In genomic region chr4:19961092-19961491, GRCh38 we compare ENCODE assay signal across 20 cellular contexts.
DNase-seq lines count a peak whose midpoint lies in the region; FAIRE-seq and TF ChIP-seq lines count a peak whose summit lies in the region.
"Had no signal": no experiment of that assay in that cellular context is flagged by ENCODE, and none has a peak within 500 bp of the region (broad histone marks: within the 10 kb centered on the region; RNA-seq: fewer than 3 reads in every experiment).

No MANE protein-coding gene starts in this region.

- TF ChIP-seq CTCF in cardiac fibroblast (IDR thresholded peaks at IDR 0.05; ENCODE audit: low read depth, low read length) (no peak), Peyer's patch (IDR thresholded peaks at IDR 0.05) (no peak)

- no peaks in the 10 kb centered on the region for H3K27me3 ChIP-seq in Peyer's patch
- H3K27me3 ChIP-seq: neutrophil, sigmoid colon, stomach, upper lobe of right lung had no signal

- no peak overlapping the region for H3K27ac ChIP-seq in Peyer's patch
- H3K27ac ChIP-seq: neutrophil, sigmoid colon, stomach, upper lobe of right lung had no signal

- H3K4me3 ChIP-seq in cardiac fibroblast (replicated peaks in 1 of 2; ENCODE audit: low read depth in 2 of 2, low read length in 2 of 2) (no peak overlapping the region), Peyer's patch (no peak overlapping the region)
- H3K4me3 ChIP-seq: sigmoid colon, stomach, upper lobe of right lung had no signal

- no peak for TF ChIP-seq POLR2A in Peyer's patch (IDR thresholded peaks at IDR 0.05)

- no peaks in the 10 kb centered on the region for H3K4me1 ChIP-seq in Peyer's patch
- H3K4me1 ChIP-seq: sigmoid colon, stomach, upper lobe of right lung had no signal

- FAIRE-seq in HTR-8/SVneo (lab: Jason Lieb, UNC): no peak

- DNase-seq in AG08395 (ENCODE audit: low spot score) (peak; percentile 49), HTR-8/SVneo (ENCODE audit: insufficient read length, low spot score) (peak; percentile 47), cardiac fibroblast (ENCODE audit: low read depth in 2 of 2) (peak; percentile 48), kidney glomerular epithelial cell (lab: John Stamatoyannopoulos, UW) (peak; percentile 27), Peyer's patch (no peak), KBM-7 (no peak), NCI-H69 (lab: John Stamatoyannopoulos, UW) (no peak), AML-193 (lab: John Stamatoyannopoulos, UW) (no peak)
- DNase-seq: activated naive CD8-positive, alpha-beta T cell treated with anti-CD3 and anti-CD28 coated beads, Interleukin-2, amount 10 ng/mL, durations not matched to agents 7 days and 5 days; central memory CD4-positive, alpha-beta T cell; effector memory CD4-positive, alpha-beta T cell; KG1; left cardiac atrium; NCI-H2029 treated with DMSO at 0.1 percent for 48 hours; NCI-H524; sigmoid colon; stimulated activated CD4-positive, alpha-beta T cell treated with anti-CD3 and anti-CD28 coated beads, Interleukin-2, amount 100 ng/mL, for 48 hours; stomach; upper lobe of right lung had no signal

- in situ Hi-C loops in KBM-7 (cut with MboI; ENCODE audit: low pct_unique_long_range_greater_than_20kb, low sequenced_read_pairs): no loop called here

- H3K9me3 ChIP-seq in Peyer's patch: peaks cover 0 to 5% (median 0%) of the 10 kb centered on the region in 4 donors
- H3K9me3 ChIP-seq: neutrophil, sigmoid colon, upper lobe of right lung had no signal

- H3K36me3 ChIP-seq in Peyer's patch: no peaks in the 10 kb centered on the region
- H3K36me3 ChIP-seq: neutrophil, sigmoid colon, stomach, upper lobe of right lung had no signal

Comparison
In these comparisons a context has a peak if more than half of its experiments do, and no peak if none do; other contexts are left out.
1. DNase-seq: peak in AG08395 (single experiment), HTR-8/SVneo (single experiment), cardiac fibroblast (2 of 2) and kidney glomerular epithelial cell (single experiment); none in Peyer's patch (0 of 3), KBM-7 (single experiment), NCI-H69 (single experiment) and AML-193 (0 of 2).